ENCODE assay signal across 11 cellular contexts in the genomic region with DNA sequence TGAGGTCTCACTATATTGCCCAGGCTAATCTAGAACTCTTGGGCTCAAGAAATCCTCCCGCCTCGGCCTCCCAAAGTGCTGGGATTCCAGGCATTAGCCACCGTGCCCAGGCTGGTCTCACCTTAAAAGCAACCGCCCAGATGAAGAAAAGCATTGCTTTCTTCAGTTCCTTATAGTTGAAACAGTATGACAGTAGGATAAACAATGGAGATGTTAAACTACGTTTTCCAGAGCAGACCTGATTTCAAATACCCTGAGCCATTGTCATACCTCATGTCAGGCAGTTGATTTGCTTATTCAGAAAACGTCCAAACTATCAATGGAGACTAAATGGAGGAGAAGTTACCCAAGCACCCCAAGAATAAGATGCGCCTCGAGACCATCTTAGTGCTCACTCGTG. TPM values are rescaled to one million over a fixed set of nuclear protein-coding genes. Genes with fewer than 3 reads are reported as not detected.
DNase-seq lines count a peak whose midpoint lies in the region; ATAC-seq, FAIRE-seq and TF ChIP-seq lines count a peak whose summit lies in the region.
"Had no signal": no experiment of that assay in that cellular context is flagged by ENCODE, and none has a peak within 500 bp of the region (broad histone marks: within the 10 kb centered on the region; RNA-seq: fewer than 3 reads in every experiment).

No MANE protein-coding gene starts in this region.

- peak; percentile 4 for ATAC-seq in GM19043 (IDR thresholded peaks at IDR 0.05; ENCODE audit: low read depth, unreplicated experiment)
- ATAC-seq in HG03439 (IDR thresholded peaks at IDR 0.05; ENCODE audit: unreplicated experiment): peak; percentile 3
- ATAC-seq in effector memory CD8-positive, alpha-beta T cell (replicated peaks): no peak
- no peak for ATAC-seq in sciatic nerve

- peak overlapping the region in 6 of 8 donors; percentile 5 to 93 (median 73) for H3K27ac Mint-ChIP-seq in CD8-positive, alpha-beta memory T cell
- peak overlapping the region; percentile 82 to 94 for H3K27ac Mint-ChIP-seq in effector memory CD8-positive, alpha-beta T cell

- H3K27me3 ChIP-seq in CD8-positive, alpha-beta memory T cell (ENCODE audit: insufficient read depth, low read length, poor library complexity, severe bottlenecking): no peaks in the 10 kb centered on the region
- H3K27me3 ChIP-seq in Peyer's patch: no peaks in the 10 kb centered on the region
- H3K27me3 ChIP-seq: BE2C had no signal

- no peaks in the 10 kb centered on the region for H3K36me3 ChIP-seq in CD8-positive, alpha-beta memory T cell (ENCODE audit: insufficient read depth, low read length)
- H3K36me3 ChIP-seq in Peyer's patch: no peaks in the 10 kb centered on the region
- H3K36me3 ChIP-seq: BE2C had no signal

- no peak for DNase-seq in CD8-positive, alpha-beta memory T cell
- no peak for DNase-seq in effector memory CD8-positive, alpha-beta T cell
- no peak for DNase-seq in Peyer's patch
- no peak for DNase-seq in frontal cortex (ENCODE audit: low spot score in 2 of 2)
- no peak for DNase-seq in sciatic nerve (ENCODE audit: low spot score)
- no peak for DNase-seq in stimulated activated CD4-positive, alpha-beta T cell treated with anti-CD3 and anti-CD28 coated beads, Interleukin-4, amount 100 ng/mL, for 24 hours
- DNase-seq: BE2C had no signal

- no peak for FAIRE-seq in frontal cortex (lab: Jason Lieb, UNC)

- TF ChIP-seq POLR2A in Peyer's patch (IDR thresholded peaks at IDR 0.05): no peak

- peaks cover 0 to 4% (median 0%) of the 10 kb centered on the region in 3 donors for H3K36me3 Mint-ChIP-seq in CD8-positive, alpha-beta memory T cell
- no peaks in the 10 kb centered on the region for H3K36me3 Mint-ChIP-seq in effector memory CD8-positive, alpha-beta T cell (ENCODE audit: insufficient read depth)

- H3K4me3 Mint-ChIP-seq in CD8-positive, alpha-beta memory T cell: peak overlapping the region; percentile 82 to 95 (median 87)
- H3K4me3 Mint-ChIP-seq in effector memory CD8-positive, alpha-beta T cell: peak overlapping the region; percentile 80 to 89

- H3K27ac ChIP-seq in CD8-positive, alpha-beta memory T cell (ENCODE audit: low read depth, low read length): peak overlapping the region; percentile 25
- H3K27ac ChIP-seq in Peyer's patch: peak overlapping the region in 2 of 4 donors; percentile 70 to 72
- H3K27ac ChIP-seq: epithelial cell of prostate, RWPE1 had no signal

- peaks cover 25 to 41% (median 38%) of the 10 kb centered on the region in 3 donors for H3K4me1 Mint-ChIP-seq in CD8-positive, alpha-beta memory T cell
- peaks cover 16 to 26% of the 10 kb centered on the region in 2 donors for H3K4me1 Mint-ChIP-seq in effector memory CD8-positive, alpha-beta T cell (ENCODE audit: low read depth in 2 of 2)

- CTCF ChIA-PET in CD8-positive, alpha-beta memory T cell (lab: Charles Lee): interaction anchor here (1.8 to 4.1 kb wide), 2 partner anchors 26 to 134 kb away, joined by 7 to 18 read pairs; a partner anchor contains a TSS

- peaks cover 23% of the 10 kb centered on the region for H3K4me1 ChIP-seq in CD8-positive, alpha-beta memory T cell (ENCODE audit: insufficient read depth, low read length)
- peaks cover 0 to 4% (median 0%) of the 10 kb centered on the region in 4 donors for H3K4me1 ChIP-seq in Peyer's patch
- H3K4me1 ChIP-seq: BE2C had no signal

- H3K27me3 Mint-ChIP-seq in CD8-positive, alpha-beta memory T cell: no peaks in the 10 kb centered on the region
- no peaks in the 10 kb centered on the region for H3K27me3 Mint-ChIP-seq in effector memory CD8-positive, alpha-beta T cell

- intact Hi-C loops in sciatic nerve (cut with DNase I): no loop called here

- no peaks in the 10 kb centered on the region for H3K9me3 ChIP-seq in CD8-positive, alpha-beta memory T cell (ENCODE audit: low read length)
- H3K9me3 ChIP-seq in Peyer's patch: no peaks in the 10 kb centered on the region
- H3K9me3 ChIP-seq: BE2C had no signal

- no peak for TF ChIP-seq CTCF in Peyer's patch (IDR thresholded peaks at IDR 0.05)

- no peaks in the 10 kb centered on the region for H3K9me3 Mint-ChIP-seq in CD8-positive, alpha-beta memory T cell
- no peaks in the 10 kb centered on the region for H3K9me3 Mint-ChIP-seq in effector memory CD8-positive, alpha-beta T cell

- POLR2A ChIA-PET in CD8-positive, alpha-beta memory T cell (lab: Charles Lee): interaction anchor here (1.0 kb wide), 1 partner anchor 26 kb away, joined by 7 read pairs; a partner anchor contains a TSS

- no peak overlapping the region for H3K4me3 ChIP-seq in CD8-positive, alpha-beta memory T cell (ENCODE audit: low read length)
- H3K4me3 ChIP-seq in Peyer's patch: no peak overlapping the region

RNA-seq across cellular contexts. Expression of a gene that starts 26.3 kb away (rescaled TPM):
- total RNA-seq in CD8-positive, alpha-beta memory T cell: 10 to 100 TPM; 28.1 to 29.6 TPM
- polyA plus RNA-seq in CD8-positive, alpha-beta memory T cell: 28.6 TPM
- total RNA-seq in Peyer's patch (10 to 100 TPM in 1 of 4 donors, 1 to 10 TPM in 3; 5.2 to 54.5 (median 7.0) TPM), frontal cortex (42.4 TPM), sciatic nerve (15.2 TPM)

Comparison
In these comparisons a context has a peak if more than half of its experiments do, and no peak if none do; other contexts are left out.
1. ATAC-seq: peak in GM19043 (single experiment) and HG03439 (single experiment); none in effector memory CD8-positive, alpha-beta T cell (single experiment) and sciatic nerve (single experiment).